ENCODE assay signal across 17 cellular contexts in the genomic region with DNA sequence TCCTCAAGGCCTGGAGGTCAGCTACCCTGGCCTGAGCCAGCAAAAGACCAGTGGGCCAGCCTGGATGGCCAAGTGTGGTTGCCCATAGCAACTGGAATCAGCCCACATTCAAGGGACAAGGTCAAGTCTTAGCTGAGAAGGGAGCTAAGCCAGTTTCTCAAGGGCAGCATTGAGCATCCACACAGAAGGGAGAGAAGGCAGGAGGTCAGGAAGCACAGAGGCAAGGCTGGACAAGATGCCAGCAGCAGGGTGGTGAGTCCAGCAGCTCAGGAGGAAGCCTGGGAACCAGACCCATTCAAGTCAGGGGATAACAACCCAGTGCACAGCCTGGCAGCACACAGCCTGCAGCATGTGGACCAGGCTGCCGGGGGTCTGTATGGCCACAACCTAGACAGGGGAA. TPM values are rescaled to one million over a fixed set of nuclear protein-coding genes. Genes with fewer than 3 reads are reported as not detected.
DNase-seq lines count a peak whose midpoint lies in the region; ATAC-seq and TF ChIP-seq lines count a peak whose summit lies in the region.
"Had no signal": no experiment of that assay in that cellular context is flagged by ENCODE, and none has a peak within 500 bp of the region (broad histone marks: within the 10 kb centered on the region; RNA-seq: fewer than 3 reads in every experiment).

No MANE protein-coding gene starts in this region.

- H3K4me2 ChIP-seq in PC-9: no peak overlapping the region

- H3K9me3 ChIP-seq in ovary (no peaks in the 10 kb centered on the region), PC-9 (ENCODE audit: insufficient read depth, low read depth) (no peaks in the 10 kb centered on the region)

- TF ChIP-seq CTCF in ovary (IDR thresholded peaks at IDR 0.05) (no peak), PC-9 (conservative IDR thresholded peaks at IDR 0.05) (no peak)

- DNase-seq in anterior cingulate cortex (lab: John Stamatoyannopoulos, UW): peak in 31 of 58 donors; percentile 7 to 84 (median 42)
- DNase-seq in globus pallidus (ENCODE audit: low spot score): peak; percentile 56
- DNase-seq in ovary: peak; percentile 37 to 74 (median 67)
- no peak for DNase-seq in PC-9
- no peak for DNase-seq in activated effector memory CD4-positive, alpha-beta T cell treated with Interleukin-2 at 50 U/mL for 16 hours
- DNase-seq: Calu3; CD4-positive, alpha-beta T cell; DMS53; HCEC 1CT; KG1; NCI-H146; NCI-H2081 treated with DMSO at 0.1 percent for 48 hours; NCI-H2227 treated with DMSO at 0.1 percent for 48 hours; NCI-H524 had no signal

- intact Hi-C loops in ovary (cut with DNase I) (no loop called here), PC-9 (cut with micrococcal nuclease; ENCODE audit: unreplicated experiment) (no loop called here)

- H3K4me3 ChIP-seq in ovary: no peak overlapping the region
- no peak overlapping the region for H3K4me3 ChIP-seq in PC-9

- no peaks in the 10 kb centered on the region for H3F3A ChIP-seq in PC-9 (ENCODE audit: insufficient read depth, low read depth)

- no TSS peak for BruUV-seq in PC-9 (replicated peaks; lab: Mats Ljungman, UMichigan)

- no peaks in the 10 kb centered on the region for H3K79me2 ChIP-seq in PC-9 (ENCODE audit: low read depth)

- H3K4me1 ChIP-seq in ovary (ENCODE audit: insufficient read depth) (peaks cover 6% of the 10 kb centered on the region), PC-9 (replicated peaks; ENCODE audit: insufficient read depth) (no peaks in the 10 kb centered on the region)

- TF ChIP-seq EP300 in ovary (IDR thresholded peaks at IDR 0.05): no peak

- CTCF ChIA-PET in PC-9 (lab: Charles Lee): no interaction called here

- 88 to 100% (median 89%) methylated on average over 1 of the region's 1 CpG for WGBS in ovary, 3 donors

- no peak overlapping the region for H2AFZ ChIP-seq in PC-9

- no peaks in the 10 kb centered on the region for H3K27me3 ChIP-seq in ovary
- H3K27me3 ChIP-seq in PC-9 (ENCODE audit: insufficient read depth, low read depth): no peaks in the 10 kb centered on the region

- POLR2A ChIA-PET in PC-9 (lab: Charles Lee; ENCODE audit: unreplicated experiment): no interaction called here

- no peak for TF ChIP-seq POLR2A in ovary (IDR thresholded peaks at IDR 0.05)

- no peak for ATAC-seq in GM21825 (IDR thresholded peaks at IDR 0.05; ENCODE audit: unreplicated experiment)
- ATAC-seq in HG02870 (IDR thresholded peaks at IDR 0.05; ENCODE audit: unreplicated experiment): no peak
- ATAC-seq: Panc1 had no signal

- H3K9me2 ChIP-seq in PC-9 (ENCODE audit: insufficient read depth): no peaks in the 10 kb centered on the region

- no peaks in the 10 kb centered on the region for H4K20me1 ChIP-seq in PC-9 (ENCODE audit: insufficient read depth)

- no peaks in the 10 kb centered on the region for H3K36me3 ChIP-seq in ovary
- no peaks in the 10 kb centered on the region for H3K36me3 ChIP-seq in PC-9 (ENCODE audit: low read depth)

- H3K27ac ChIP-seq in ovary (peak overlapping the region in 1 of 2 donors; percentile 52), PC-9 (no peak overlapping the region)

RNA-seq across cellular contexts. Expression of gene ZMIZ1, which starts 54.0 kb away (rescaled TPM):
- 100 to 1,000 TPM in 2 of 7 donors, 10 to 100 TPM in 5; 30.3 to 117 (median 86.3) TPM for total RNA-seq in ovary
- polyA plus RNA-seq in ovary: 10 to 100 TPM; 36.5 to 40.3 TPM
- 47.6 and 48.5 TPM in 2 replicates for total RNA-seq in PC-9 (2021)

Comparison
In these comparisons a context has a peak if more than half of its experiments do, and no peak if none do; other contexts are left out.
1. DNase-seq: peak in anterior cingulate cortex (31 of 58), globus pallidus (single experiment) and ovary (5 of 5); none in PC-9 (0 of 2) and activated effector memory CD4-positive, alpha-beta T cell treated with Interleukin-2 at 50 U/mL for 16 hours (single experiment).